In the genomic region with DNA sequence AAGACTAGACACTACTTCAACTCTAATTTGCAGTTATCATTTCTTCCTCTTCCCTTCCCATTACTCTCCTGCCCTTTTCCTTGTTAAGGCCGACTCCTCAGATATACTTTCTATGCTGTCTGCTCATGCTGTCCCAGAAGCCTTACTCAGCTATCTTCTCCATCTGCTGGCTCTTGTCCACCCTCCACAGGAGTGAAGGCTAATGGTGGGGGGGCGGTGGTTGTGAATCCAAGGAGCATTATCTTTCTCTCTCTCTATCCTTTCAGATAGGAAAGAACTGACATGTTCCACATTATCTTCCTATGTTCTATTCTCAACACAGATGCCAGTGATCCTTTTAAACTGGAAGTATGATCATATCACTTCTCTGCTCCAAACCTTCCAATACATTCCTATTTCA, we compare ENCODE assay signal across 33 cellular contexts. TPM values are rescaled to one million over a fixed set of nuclear protein-coding genes. Genes with fewer than 3 reads are reported as not detected.
"Had no signal": no experiment of that assay in that cellular context is flagged by ENCODE, and none has a peak within 500 bp of the region (broad histone marks: within the 10 kb centered on the region; RNA-seq: fewer than 3 reads in every experiment).

No MANE protein-coding gene starts in this region.

- H3K4me3 Mint-ChIP-seq: naive thymus-derived CD8-positive, alpha-beta T cell; nephron; neural crest cell; stimulated activated effector memory CD8-positive, alpha-beta T cell treated with anti-CD3 and anti-CD28 coated beads, Interleukin-12 subunit alpha, Interleukin-12 subunit beta, amount 100 ng/mL, for 72 hours; stimulated activated naive CD8-positive, alpha-beta T cell treated with anti-CD3 and anti-CD28 coated beads, Interleukin-15, Interleukin-2, amounts not matched to agents 100 ng/mL and 50 ng/mL, for 24 hours had no signal

- H3K4me1 Mint-ChIP-seq: nephron had no signal

- H3K9me3 ChIP-seq: lower lobe of right lung, pancreas, prostate gland, sigmoid colon, spleen, suprapubic skin, thoracic aorta, tibial artery, upper lobe of right lung had no signal

- H3K9me3 Mint-ChIP-seq: naive thymus-derived CD8-positive, alpha-beta T cell; nephron; neural crest cell; stimulated activated effector memory CD8-positive, alpha-beta T cell treated with anti-CD3 and anti-CD28 coated beads, Interleukin-12 subunit alpha, Interleukin-12 subunit beta, amount 100 ng/mL, for 72 hours; stimulated activated naive CD8-positive, alpha-beta T cell treated with anti-CD3 and anti-CD28 coated beads, Interleukin-15, Interleukin-2, amounts not matched to agents 100 ng/mL and 50 ng/mL, for 24 hours had no signal

- H3K79me2 ChIP-seq: hepatocyte had no signal

- H3K27ac ChIP-seq: hepatocyte, lower lobe of right lung, pancreas, prostate gland, sigmoid colon, spleen, suprapubic skin, thoracic aorta, tibial artery, upper lobe of right lung had no signal

- ATAC-seq: left lobe of liver; lower lobe of right lung; naive thymus-derived CD8-positive, alpha-beta T cell; pancreas; right cardiac atrium; stimulated activated effector memory CD8-positive, alpha-beta T cell treated with anti-CD3 and anti-CD28 coated beads, Interleukin-12 subunit alpha, Interleukin-12 subunit beta, amount 100 ng/mL, for 72 hours; upper lobe of right lung had no signal

- H3K4me1 ChIP-seq: lower lobe of right lung, pancreas, prostate gland, sigmoid colon, suprapubic skin, tibial artery, upper lobe of right lung had no signal

- H3K36me3 ChIP-seq: prostate gland had no signal

- H3K27me3 Mint-ChIP-seq: naive thymus-derived CD8-positive, alpha-beta T cell; stimulated activated naive CD8-positive, alpha-beta T cell treated with anti-CD3 and anti-CD28 coated beads, Interleukin-15, Interleukin-2, amounts not matched to agents 100 ng/mL and 50 ng/mL, for 24 hours had no signal

- H3K4me3 ChIP-seq: hepatocyte, lower lobe of right lung, pancreas, prostate gland, sigmoid colon, spleen, suprapubic skin, thoracic aorta, tibial artery, upper lobe of right lung had no signal

- DNase-seq: islet precursor cell; lower lobe of right lung; mammary epithelial cell; mesenchymal stem cell; naive thymus-derived CD8-positive, alpha-beta T cell; nucleus accumbens; pancreas; posterior cingulate gyrus; retina; right cardiac atrium; sigmoid colon; small intestine; spleen; stimulated activated CD4-positive, alpha-beta T cell treated with anti-CD3 and anti-CD28 coated beads, Interleukin-4, amount 100 ng/mL, for 24 hours; stimulated activated naive CD4-positive, alpha-beta T cell; tibial artery; trophoblast cell; upper lobe of right lung had no signal

- H3K27ac Mint-ChIP-seq: naive thymus-derived CD8-positive, alpha-beta T cell; nephron; stimulated activated effector memory CD8-positive, alpha-beta T cell treated with anti-CD3 and anti-CD28 coated beads, Interleukin-12 subunit alpha, Interleukin-12 subunit beta, amount 100 ng/mL, for 72 hours; stimulated activated naive CD8-positive, alpha-beta T cell treated with anti-CD3 and anti-CD28 coated beads, Interleukin-15, Interleukin-2, amounts not matched to agents 100 ng/mL and 50 ng/mL, for 24 hours had no signal

- H3K4me2 ChIP-seq: hepatocyte had no signal

- H3K27me3 ChIP-seq: hepatocyte, pancreas, sigmoid colon, spleen, suprapubic skin, tibial artery, upper lobe of right lung had no signal

- H2AFZ ChIP-seq: hepatocyte had no signal

- FAIRE-seq: pancreas, small intestine, urothelium cell line had no signal

RNA-seq across cellular contexts. Expression of gene CLDN25, which starts 58.4 kb away (rescaled TPM):
- total RNA-seq: hepatocyte; kidney epithelial cell; left lobe of liver; liver; lower lobe of right lung; mammary epithelial cell; mucosa of gallbladder; naive thymus-derived CD8-positive, alpha-beta T cell; neural crest cell; osteoblast; pancreas; prostate gland; right cardiac atrium; sigmoid colon; spleen; subcutaneous adipose tissue; thoracic aorta; upper lobe of right lung had no signal
- polyA plus RNA-seq: hepatocyte; liver; mammary epithelial cell; naive thymus-derived CD8-positive, alpha-beta T cell; pancreas; right cardiac atrium; sigmoid colon; small intestine; spleen had no signal
